In genomic region chr22:47919893-47920292, GRCh38 we compare ENCODE assay signal across 23 cellular contexts.
"Had no signal": no experiment of that assay in that cellular context is flagged by ENCODE, and none has a peak within 500 bp of the region (broad histone marks: within the 10 kb centered on the region; RNA-seq: fewer than 3 reads in every experiment).

No MANE protein-coding gene starts in this region.

- H3K79me2 ChIP-seq: hepatocyte, parathyroid adenoma had no signal

- H3K4me3 ChIP-seq: hepatocyte, left ventricle myocardium inferior, lung, psoas muscle, sigmoid colon, spleen, suprapubic skin, thoracic aorta, tibial artery, upper lobe of right lung had no signal

- H3K4me1 Mint-ChIP-seq: mesothelial cell of epicardium, nephron progenitor cell had no signal

- DNase-seq: islet precursor cell; left ventricle myocardium inferior; mesendoderm; naive B cell; natural killer cell; nephron progenitor cell; psoas muscle; sigmoid colon; small intestine; spleen; stimulated activated CD4-positive, alpha-beta T cell treated with anti-CD3 and anti-CD28 coated beads, Interleukin-4, amount 100 ng/mL, for 24 hours; stimulated activated naive CD4-positive, alpha-beta T cell; tibial artery; trophoblast cell; upper lobe of right lung had no signal

- H3K27me3 Mint-ChIP-seq: stimulated activated naive CD8-positive, alpha-beta T cell treated with anti-CD3 and anti-CD28 coated beads, Interleukin-15, Interleukin-2, amounts not matched to agents 100 ng/mL and 50 ng/mL, for 24 hours had no signal

- H3K9me3 ChIP-seq: psoas muscle, sigmoid colon, thoracic aorta, upper lobe of right lung had no signal

- H2AFZ ChIP-seq: hepatocyte, parathyroid adenoma had no signal

- H3K9ac ChIP-seq: parathyroid adenoma had no signal

- H3K27ac Mint-ChIP-seq: mesothelial cell of epicardium; natural killer cell; nephron progenitor cell; stimulated activated effector memory CD8-positive, alpha-beta T cell treated with anti-CD3 and anti-CD28 coated beads, Interleukin-12 subunit alpha, Interleukin-12 subunit beta, amount 100 ng/mL, for 72 hours; stimulated activated naive CD8-positive, alpha-beta T cell treated with anti-CD3 and anti-CD28 coated beads, Interleukin-15, Interleukin-2, amounts not matched to agents 100 ng/mL and 50 ng/mL, for 24 hours had no signal

- ATAC-seq: natural killer cell; psoas muscle; stimulated activated effector memory CD8-positive, alpha-beta T cell treated with anti-CD3 and anti-CD28 coated beads, Interleukin-12 subunit alpha, Interleukin-12 subunit beta, amount 100 ng/mL, for 72 hours; upper lobe of right lung had no signal

- H3K9me3 Mint-ChIP-seq: natural killer cell; stimulated activated naive CD8-positive, alpha-beta T cell treated with anti-CD3 and anti-CD28 coated beads, Interleukin-15, Interleukin-2, amounts not matched to agents 100 ng/mL and 50 ng/mL, for 24 hours had no signal

- H3K4me3 Mint-ChIP-seq: mesothelial cell of epicardium; natural killer cell; nephron progenitor cell; stimulated activated effector memory CD8-positive, alpha-beta T cell treated with anti-CD3 and anti-CD28 coated beads, Interleukin-12 subunit alpha, Interleukin-12 subunit beta, amount 100 ng/mL, for 72 hours; stimulated activated naive CD8-positive, alpha-beta T cell treated with anti-CD3 and anti-CD28 coated beads, Interleukin-15, Interleukin-2, amounts not matched to agents 100 ng/mL and 50 ng/mL, for 24 hours had no signal

- H3K4me2 ChIP-seq: hepatocyte had no signal

- H3K36me3 Mint-ChIP-seq: mesothelial cell of epicardium, natural killer cell had no signal

- H3K36me3 ChIP-seq: left ventricle myocardium inferior, sigmoid colon, spleen, suprapubic skin, thoracic aorta, tibial artery, upper lobe of right lung had no signal

- H3K27me3 ChIP-seq: hepatocyte, sigmoid colon, spleen, suprapubic skin, tibial artery had no signal

- H3K27ac ChIP-seq: hepatocyte, left ventricle myocardium inferior, parathyroid adenoma, psoas muscle, sigmoid colon, spleen, suprapubic skin, thoracic aorta, tibial artery, upper lobe of right lung had no signal

- H3K4me1 ChIP-seq: left ventricle myocardium inferior, parathyroid adenoma, psoas muscle, sigmoid colon, suprapubic skin, tibial artery, upper lobe of right lung had no signal
